ENCODE assay signal across 13 cellular contexts in genomic region chr21:29304577-29304976, GRCh38. TPM values are rescaled to one million over a fixed set of nuclear protein-coding genes. Genes with fewer than 3 reads are reported as not detected.
DNase-seq lines count a peak whose midpoint lies in the region; ATAC-seq and TF ChIP-seq lines count a peak whose summit lies in the region.
"Had no signal": no experiment of that assay in that cellular context is flagged by ENCODE, and none has a peak within 500 bp of the region (broad histone marks: within the 10 kb centered on the region; RNA-seq: fewer than 3 reads in every experiment).

No MANE protein-coding gene starts in this region.

- H3K27me3 ChIP-seq in esophagus muscularis mucosa = no peaks in the 10 kb centered on the region

- DNase-seq in NOMO-1 (lab: John Stamatoyannopoulos, UW; ENCODE audit: unreplicated experiment in 2 of 2) = peak; percentile 14 to 57
- no peak for DNase-seq in NOMO-1 treated with dmso at 0.1 percent for 144 hours (lab: John Stamatoyannopoulos, UW; ENCODE audit: unreplicated experiment)
- no peak for DNase-seq in RWPE1 (ENCODE audit: low spot score)
- no peak for DNase-seq in esophagus muscularis mucosa (ENCODE audit: extremely low spot score)
- no peak for DNase-seq in stimulated activated naive B cell treated with anti-CD40 and anti-IgM and Interleukin-4, amounts not matched to agents 10 μg/mL and 1 μg/mL and 100 μg/mL, for 72 hours
- DNase-seq in AG08395 (ENCODE audit: low spot score) = no peak
- DNase-seq: activated CD8-positive, alpha-beta T cell treated with anti-CD3 and anti-CD28 coated beads for 36 hours; NCI-H1694 treated with DMSO at 0.1 percent for 48 hours; SW 1271 had no signal

- POLR2A ChIA-PET in RWPE1 (lab: Yijun Ruan, JAX; ENCODE audit: low non-redundant PET) = no interaction called here

- H3K4me1 Mint-ChIP-seq in stimulated activated naive B cell treated with anti-CD40 and anti-IgM and Interleukin-4, amounts not matched to agents 10 μg/mL and 1 μg/mL and 100 μg/mL, for 72 hours = peaks cover 43 to 84% of the 10 kb centered on the region in 2 donors

- peak overlapping the region in 1 of 2 donors; percentile 9 for H3K4me3 Mint-ChIP-seq in stimulated activated naive B cell treated with anti-CD40 and anti-IgM and Interleukin-4, amounts not matched to agents 10 μg/mL and 1 μg/mL and 100 μg/mL, for 72 hours
- H3K4me3 Mint-ChIP-seq: activated CD8-positive, alpha-beta T cell treated with anti-CD3 and anti-CD28 coated beads for 36 hours had no signal

- no peaks in the 10 kb centered on the region for H3K9me3 ChIP-seq in esophagus muscularis mucosa

- H3K36me3 Mint-ChIP-seq in stimulated activated naive B cell treated with anti-CD40 and anti-IgM and Interleukin-4, amounts not matched to agents 10 μg/mL and 1 μg/mL and 100 μg/mL, for 72 hours = peaks cover 7 to 26% of the 10 kb centered on the region in 2 donors

- H3K9me3 Mint-ChIP-seq in stimulated activated naive B cell treated with anti-CD40 and anti-IgM and Interleukin-4, amounts not matched to agents 10 μg/mL and 1 μg/mL and 100 μg/mL, for 72 hours = peaks cover 0 to 4% of the 10 kb centered on the region in 2 donors
- H3K9me3 Mint-ChIP-seq: activated naive CD4-positive, alpha-beta T cell treated with anti-CD3 and anti-CD28 coated beads, Interleukin-2, amount 50 U/mL, for 72 hours had no signal

- TF ChIP-seq CTCF in RWPE1 (conservative IDR thresholded peaks at IDR 0.05; ENCODE audit: low read depth) (no peak), esophagus muscularis mucosa (IDR thresholded peaks at IDR 0.05) (no peak)

- no peak for TF ChIP-seq EP300 in esophagus muscularis mucosa (IDR thresholded peaks at IDR 0.05)

- no peak for TF ChIP-seq POLR2A in esophagus muscularis mucosa (IDR thresholded peaks at IDR 0.05; ENCODE audit: low read depth)

- no peak for ATAC-seq in stimulated activated naive B cell treated with anti-CD40 and anti-IgM and Interleukin-4, amounts not matched to agents 10 μg/mL and 1 μg/mL and 100 μg/mL, for 72 hours (replicated peaks)
- ATAC-seq in HG03439 (IDR thresholded peaks at IDR 0.05; ENCODE audit: unreplicated experiment) (no peak), GM21576 (IDR thresholded peaks at IDR 0.05; ENCODE audit: unreplicated experiment) (no peak)
- ATAC-seq: activated CD8-positive, alpha-beta T cell treated with anti-CD3 and anti-CD28 coated beads for 36 hours; activated naive CD4-positive, alpha-beta T cell treated with anti-CD3 and anti-CD28 coated beads, Interleukin-2, amount 50 U/mL, for 72 hours had no signal

- H3K4me1 ChIP-seq in esophagus muscularis mucosa = peaks cover 64 to 94% (median 93%) of the 10 kb centered on the region in 4 donors

- no peak overlapping the region for H3K4me3 ChIP-seq in esophagus muscularis mucosa

- H3K27ac Mint-ChIP-seq in stimulated activated naive B cell treated with anti-CD40 and anti-IgM and Interleukin-4, amounts not matched to agents 10 μg/mL and 1 μg/mL and 100 μg/mL, for 72 hours = peak overlapping the region; percentile 77
- H3K27ac Mint-ChIP-seq: activated CD8-positive, alpha-beta T cell treated with anti-CD3 and anti-CD28 coated beads for 36 hours had no signal

- no peaks in the 10 kb centered on the region for H3K27me3 Mint-ChIP-seq in stimulated activated naive B cell treated with anti-CD40 and anti-IgM and Interleukin-4, amounts not matched to agents 10 μg/mL and 1 μg/mL and 100 μg/mL, for 72 hours
- H3K27me3 Mint-ChIP-seq: activated CD8-positive, alpha-beta T cell treated with anti-CD3 and anti-CD28 coated beads for 36 hours had no signal

- intact Hi-C loops in esophagus muscularis mucosa (cut with DNase I) = no loop called here

- WGBS in esophagus muscularis mucosa = 46% methylated on average over 2 of the region's 2 CpGs

- peak overlapping the region; percentile 60; the same call in 1 of the 2 replicates for H3K27ac ChIP-seq in RWPE1
- H3K27ac ChIP-seq in esophagus muscularis mucosa (replicated peaks in 1 of 4) = peak overlapping the region; percentile 42 to 98 (median 96)
- H3K27ac ChIP-seq: 22Rv1 had no signal

- CTCF ChIA-PET in RWPE1 (lab: Yijun Ruan, JAX) = no interaction called here

- H3K36me3 ChIP-seq in esophagus muscularis mucosa = no peaks in the 10 kb centered on the region

RNA-seq across cellular contexts. Expression of gene BACH1, which starts 5.9 kb away (rescaled TPM):
- 10 to 100 TPM; 43.8 to 86.3 (median 50.9) TPM for total RNA-seq in esophagus muscularis mucosa

Comparison
In these comparisons a context has a peak if more than half of its experiments do, and no peak if none do; other contexts are left out.
1. DNase-seq: peak in NOMO-1 (2 of 2); none in NOMO-1 treated with dmso at 0.1 percent for 144 hours (single experiment), RWPE1 (single experiment), esophagus muscularis mucosa (single experiment), stimulated activated naive B cell treated with anti-CD40 and anti-IgM and Interleukin-4, amounts not matched to agents 10 μg/mL and 1 μg/mL and 100 μg/mL, for 72 hours (single experiment) and AG08395 (single experiment).